In the genomic region with DNA sequence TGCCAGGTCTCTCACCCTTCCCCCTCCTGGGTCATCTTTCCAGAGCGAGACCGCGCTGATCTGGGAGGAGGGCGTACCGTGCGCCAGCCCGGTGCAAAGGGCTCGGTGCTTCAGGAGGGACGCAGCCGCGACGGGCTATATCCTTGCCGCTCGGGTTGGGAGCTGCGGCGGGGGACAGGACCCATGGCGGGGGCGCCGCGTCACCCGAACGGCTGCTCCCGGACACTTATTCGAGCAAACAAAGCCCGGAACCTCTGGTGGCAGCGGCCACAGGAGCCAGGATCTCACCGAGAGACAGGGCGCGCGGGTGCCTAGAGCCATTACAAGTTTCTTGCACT, we compare ENCODE assay signal across 8 cellular contexts. TPM values are rescaled to one million over a fixed set of nuclear protein-coding genes. Genes with fewer than 3 reads are reported as not detected.
DNase-seq lines count a peak whose midpoint lies in the region; ATAC-seq and TF ChIP-seq lines count a peak whose summit lies in the region.

No MANE protein-coding gene starts in this region.

- H3K27me3 Mint-ChIP-seq in activated CD4-positive, alpha-beta T cell treated with anti-CD3 and anti-CD28 coated beads for 36 hours, result peaks cover 69% of the 10 kb centered on the region
- H3K27me3 Mint-ChIP-seq in activated B cell treated with CpG ODN at 0.5 μM for 24 hours, result peaks cover 52% of the 10 kb centered on the region

- H3K4me1 ChIP-seq in psoas muscle, result peaks cover 11% of the 10 kb centered on the region
- peaks cover 12% of the 10 kb centered on the region for H3K4me1 ChIP-seq in effector memory CD4-positive, alpha-beta T cell (ENCODE audit: control insufficient read depth, insufficient read depth, low read length, poor library complexity, severe bottlenecking)

- H3K9me3 Mint-ChIP-seq in activated CD4-positive, alpha-beta T cell treated with anti-CD3 and anti-CD28 coated beads for 36 hours (ENCODE audit: low read depth), result no peaks in the 10 kb centered on the region
- H3K9me3 Mint-ChIP-seq in activated B cell treated with CpG ODN at 0.5 μM for 24 hours, result no peaks in the 10 kb centered on the region

- H3K36me3 ChIP-seq in psoas muscle (ENCODE audit: insufficient read depth in 1 of 2, low read depth in 1 of 2), result no peaks in the 10 kb centered on the region
- no peaks in the 10 kb centered on the region for H3K36me3 ChIP-seq in effector memory CD4-positive, alpha-beta T cell (ENCODE audit: control insufficient read depth, insufficient read depth, low read length)

- peak overlapping the region; percentile 73 for H3K4me3 ChIP-seq in psoas muscle
- no peak overlapping the region for H3K4me3 ChIP-seq in effector memory CD4-positive, alpha-beta T cell (ENCODE audit: insufficient read depth, low read depth, low read length, poor library complexity, severe bottlenecking)

- peak; percentile 17 for DNase-seq in activated CD4-positive, alpha-beta T cell treated with anti-CD3 and anti-CD28 coated beads for 36 hours
- no peak for DNase-seq in activated CD4-positive, alpha-beta T cell treated with anti-CD3 and anti-CD28 coated beads for 4 hours
- DNase-seq in activated B cell treated with CpG ODN at 0.5 μM for 24 hours, result no peak
- DNase-seq in left cardiac atrium, result peak; percentile 37
- DNase-seq in psoas muscle, result peak; percentile 34 to 59
- DNase-seq in effector memory CD4-positive, alpha-beta T cell, result no peak
- DNase-seq in RKO (ENCODE audit: low spot score), result no peak
- DNase-seq in NCI-H524 treated with DMSO at 0.1 percent for 48 hours (lab: John Stamatoyannopoulos, UW), result no peak

- POLR2A ChIA-PET in activated CD4-positive, alpha-beta T cell treated with anti-CD3 and anti-CD28 coated beads for 36 hours (lab: Charles Lee), result no interaction called here
- POLR2A ChIA-PET in activated B cell treated with CpG ODN at 0.5 μM for 24 hours (lab: Charles Lee), result no interaction called here

- peaks cover 25% of the 10 kb centered on the region for H3K4me1 Mint-ChIP-seq in activated CD4-positive, alpha-beta T cell treated with anti-CD3 and anti-CD28 coated beads for 36 hours
- H3K4me1 Mint-ChIP-seq in activated B cell treated with CpG ODN at 0.5 μM for 24 hours, result peaks cover 42% of the 10 kb centered on the region

- peak overlapping the region; percentile 63 for H3K27ac ChIP-seq in psoas muscle
- no peak overlapping the region for H3K27ac ChIP-seq in effector memory CD4-positive, alpha-beta T cell (ENCODE audit: insufficient read depth, low read length, poor library complexity, severe bottlenecking)

- no peak for TF ChIP-seq CTCF in activated B cell treated with CpG ODN at 0.5 μM for 24 hours (IDR thresholded peaks at IDR 0.05)
- TF ChIP-seq CTCF in psoas muscle (IDR thresholded peaks at IDR 0.05), result no peak

- intact Hi-C loops in activated CD4-positive, alpha-beta T cell treated with anti-CD3 and anti-CD28 coated beads for 36 hours (cut with DNase I, micrococcal nuclease), result loop anchor here in 1 of 2 experiments (5.0 to 10.0 kb wide), 2 partner anchors 436 to 758 kb away; partner anchors contain the start of gene CDO1
- intact Hi-C loops in activated B cell treated with CpG ODN at 0.5 μM for 24 hours (cut with micrococcal nuclease) (loop anchor here (10.0 kb wide), 3 partner anchors 488 to 1398 kb away; partner anchors contain the start of genes COMMD10 and FEM1C), left cardiac atrium (cut with DNase I) (loop anchor here in 1 of 2 donors (10.0 kb wide), 1 partner anchor 372 kb away; no protein-coding TSS in a partner anchor), psoas muscle (cut with DNase I) (loop anchor here in 1 of 2 donors (10.0 kb wide), 1 partner anchor 438 kb away; no protein-coding TSS in a partner anchor)

- H3K9me3 ChIP-seq in psoas muscle, result no peaks in the 10 kb centered on the region
- H3K9me3 ChIP-seq in effector memory CD4-positive, alpha-beta T cell (ENCODE audit: control insufficient read depth, low read length), result no peaks in the 10 kb centered on the region

- ATAC-seq in activated CD4-positive, alpha-beta T cell treated with anti-CD3 and anti-CD28 coated beads for 36 hours, result no peak
- no peak for ATAC-seq in activated B cell treated with CpG ODN at 0.5 μM for 24 hours (ENCODE audit: low read depth)
- peak in 1 of 2 donors; percentile 2 for ATAC-seq in left cardiac atrium
- ATAC-seq in psoas muscle, result peak; percentile 14 to 41 (median 28)

- peaks cover 0 to 36% (median 14%) of the 10 kb centered on the region in 3 donors for H3K27me3 ChIP-seq in psoas muscle (ENCODE audit: insufficient read depth in 3 of 3, low read length in 2 of 3)
- peaks cover 26% of the 10 kb centered on the region for H3K27me3 ChIP-seq in effector memory CD4-positive, alpha-beta T cell (replicated peaks; ENCODE audit: control insufficient read depth, insufficient read depth, low read length, poor library complexity, severe bottlenecking)

- H3K4me3 Mint-ChIP-seq in activated CD4-positive, alpha-beta T cell treated with anti-CD3 and anti-CD28 coated beads for 36 hours, result peak overlapping the region; percentile 12
- H3K4me3 Mint-ChIP-seq in activated B cell treated with CpG ODN at 0.5 μM for 24 hours, result peak overlapping the region; percentile 71

- H3K27ac Mint-ChIP-seq in activated CD4-positive, alpha-beta T cell treated with anti-CD3 and anti-CD28 coated beads for 36 hours, result no peak overlapping the region
- no peak overlapping the region for H3K27ac Mint-ChIP-seq in activated B cell treated with CpG ODN at 0.5 μM for 24 hours

- WGBS in psoas muscle, 3 donors, result 0 to 2% (median 1%) methylated on average over 25 to 30 of the region's 30 CpGs

- CTCF ChIA-PET in activated CD4-positive, alpha-beta T cell treated with anti-CD3 and anti-CD28 coated beads for 36 hours (lab: Charles Lee), result no interaction called here
- CTCF ChIA-PET in activated B cell treated with CpG ODN at 0.5 μM for 24 hours (lab: Charles Lee), result no interaction called here

- no peaks in the 10 kb centered on the region for H3K36me3 Mint-ChIP-seq in activated CD4-positive, alpha-beta T cell treated with anti-CD3 and anti-CD28 coated beads for 36 hours (ENCODE audit: low read depth)
- H3K36me3 Mint-ChIP-seq in activated B cell treated with CpG ODN at 0.5 μM for 24 hours (ENCODE audit: low read depth), result no peaks in the 10 kb centered on the region

RNA-seq across cellular contexts. Expression of gene SEMA6A, which starts 1.4 kb away (rescaled TPM):
- not detected for total RNA-seq in activated CD4-positive, alpha-beta T cell treated with anti-CD3 and anti-CD28 coated beads for 36 hours
- total RNA-seq in activated B cell treated with CpG ODN at 0.5 μM for 24 hours (0.20 TPM in 2 replicates), left cardiac atrium (1 to 10 TPM; 3.8 to 5.7 TPM), psoas muscle (1 to 10 TPM; 3.1 to 7.6 (median 4.3) TPM)
- polyA plus RNA-seq in psoas muscle, result 1 to 10 TPM; 1.1 to 1.5 (median 1.5) TPM

Comparison
In these comparisons a context has a peak if more than half of its experiments do, and no peak if none do; other contexts are left out.
1. DNase-seq: peak in activated CD4-positive, alpha-beta T cell treated with anti-CD3 and anti-CD28 coated beads for 36 hours (single experiment), left cardiac atrium (single experiment) and psoas muscle (2 of 2); none in activated CD4-positive, alpha-beta T cell treated with anti-CD3 and anti-CD28 coated beads for 4 hours (0 of 2), activated B cell treated with CpG ODN at 0.5 μM for 24 hours (single experiment), effector memory CD4-positive, alpha-beta T cell (0 of 3), RKO (single experiment) and NCI-H524 treated with DMSO at 0.1 percent for 48 hours (single experiment).
2. ATAC-seq: peak in psoas muscle (4 of 4); none in activated CD4-positive, alpha-beta T cell treated with anti-CD3 and anti-CD28 coated beads for 36 hours (single experiment) and activated B cell treated with CpG ODN at 0.5 μM for 24 hours (single experiment).